ENCODE assay signal across 8 cellular contexts in genomic region chr16:87383522-87384161, GRCh38. TPM values are rescaled to one million over a fixed set of nuclear protein-coding genes. Genes with fewer than 3 reads are reported as not detected.
A peak's percentile ranks its signal among the peaks of the same experiment; 100 is the strongest.
DNase-seq lines count a peak whose midpoint lies in the region; ATAC-seq and TF ChIP-seq lines count a peak whose summit lies in the region.

Gene FBXO31 (minus strand): TSS chr16:87383776. CDS start chr16:87383744, 32 bp downstream.

- peak within 1 kb of the TSS; percentile 72 for H3K4me2 ChIP-seq in OCI-LY1 (ENCODE audit: low read length)

- no peak for TF ChIP-seq CTCF in OCI-LY1 (IDR thresholded peaks at IDR 0.05; ENCODE audit: low read length)

- H3F3A ChIP-seq in OCI-LY1 (ENCODE audit: insufficient read depth, low read length) = no peaks in the 10 kb centered on the region

- peaks cover 24% of the 10 kb centered on the region for H3K79me2 ChIP-seq in OCI-LY1 (ENCODE audit: insufficient read depth, low read length)

- H3K27ac ChIP-seq in OCI-LY1 (ENCODE audit: low read depth, low read length, poor library complexity, severe bottlenecking) (peak within 1 kb of the TSS; percentile 71), epithelial cell of prostate (peak within 1 kb of the TSS; percentile 80)

- peak within 1 kb of the TSS; percentile 88 for H3K4me3 ChIP-seq in OCI-LY1 (ENCODE audit: low read depth, low read length, poor library complexity, severe bottlenecking)

- H3K9ac ChIP-seq in OCI-LY1 (ENCODE audit: low read length) = peak within 1 kb of the TSS; percentile 81

- DNase-seq in CMK (ENCODE audit: low read depth) (peak; percentile 89), HPDE6-E6E7 (ENCODE audit: extremely low spot score) (peak; percentile 66), activated T-cell treated with anti-CD3 and anti-CD28 coated beads for 24 hours (ENCODE audit: low read depth) (peak; percentile 93), epithelial cell of prostate (ENCODE audit: low read depth, low spot score) (peak; percentile 66), mucosa of gallbladder (ENCODE audit: low spot score) (peak; percentile 87)
- peak; percentile 79 to 80 for DNase-seq in stimulated activated CD8-positive, alpha-beta memory T cell treated with anti-CD3 and anti-CD28 coated beads, Interleukin-4, amount 100 ng/mL, for 4 hours (ENCODE audit: low read depth in 2 of 2, low spot score in 1 of 2)

- H3K36me3 ChIP-seq in OCI-LY1 (ENCODE audit: insufficient read depth, low read length) = peaks cover 9% of the 10 kb centered on the region; the same call in 1 of the 2 replicates

- no peaks in the 10 kb centered on the region for H4K20me1 ChIP-seq in OCI-LY1 (ENCODE audit: insufficient read depth, low read length)

- H3K9me3 ChIP-seq in OCI-LY1 (ENCODE audit: low read length) = no peaks in the 10 kb centered on the region

- H3K4me1 ChIP-seq in OCI-LY1 (ENCODE audit: insufficient read depth, low read length, severe bottlenecking) = peaks cover 48% of the 10 kb centered on the region

- ATAC-seq in GM19463 (IDR thresholded peaks at IDR 0.05; ENCODE audit: unreplicated experiment) = peak; percentile 38

- no peaks in the 10 kb centered on the region for H3K9me2 ChIP-seq in OCI-LY1 (ENCODE audit: low read depth, low read length)

- no peak within 1 kb of the TSS for H2AFZ ChIP-seq in OCI-LY1 (ENCODE audit: low read length)

- H3K27me3 ChIP-seq in OCI-LY1 (ENCODE audit: insufficient read depth, low read length) = no peaks in the 10 kb centered on the region

RNA-seq across cellular contexts. Expression of gene FBXO31, which starts in this region (rescaled TPM):
- total RNA-seq in mucosa of gallbladder = 36.7 TPM

Comparison
In these comparisons a context has a peak if more than half of its experiments do, and no peak if none do; other contexts are left out.
1. Peak in every context shown above with its lines: DNase-seq, ATAC-seq, H3K4me3 ChIP-seq and H3K27ac ChIP-seq.